In genomic region chr7:144529269-144529926, GRCh38 we compare ENCODE assay signal across 13 cellular contexts.
A peak's percentile ranks its signal among the peaks of the same experiment; 100 is the strongest.
DNase-seq lines count a peak whose midpoint lies in the region; ATAC-seq and TF ChIP-seq lines count a peak whose summit lies in the region.
"Had no signal": no experiment of that assay in that cellular context is flagged by ENCODE, and none has a peak within 500 bp of the region (broad histone marks: within the 10 kb centered on the region; RNA-seq: fewer than 3 reads in every experiment).

No MANE protein-coding gene starts in this region.

- ATAC-seq in GM18909 (IDR thresholded peaks at IDR 0.05; ENCODE audit: poor library complexity, unreplicated experiment) (peak; percentile 99), GM21619 (IDR thresholded peaks at IDR 0.05; ENCODE audit: unreplicated experiment) (peak; percentile 99), HG03135 (IDR thresholded peaks at IDR 0.05; ENCODE audit: unreplicated experiment) (peak; percentile 93)
- ATAC-seq: sciatic nerve had no signal

- H4K20me1 ChIP-seq in H9 (ENCODE audit: control insufficient read depth, insufficient read depth, insufficient read length): no peaks in the 10 kb centered on the region

- H2AK5ac ChIP-seq in H9 (ENCODE audit: insufficient read length, low read length): no peak overlapping the region

- no CpG with 5 or more reads among the region's 3 CpGs for WGBS in H9 (ENCODE audit: extremely low coverage, insufficient read length, low lambda C conversion rate)

- no peak overlapping the region for H3K23ac ChIP-seq in H9 (ENCODE audit: insufficient read length, low read depth, low read length)

- H3K27ac Mint-ChIP-seq in H9: no peak overlapping the region
- H3K27ac Mint-ChIP-seq: memory B cell had no signal

- H2BK120ac ChIP-seq in H9 (ENCODE audit: low read depth, low read length, poor library complexity, severe bottlenecking): no peak overlapping the region

- H3K4ac ChIP-seq in H9 (ENCODE audit: low read depth, low read length): no peak overlapping the region

- no peak overlapping the region for H3K14ac ChIP-seq in H9 (ENCODE audit: insufficient read depth, low read length)

- H3K36me3 Mint-ChIP-seq in H9 (ENCODE audit: insufficient read depth in 1 of 3, low read depth in 3 of 3): peaks cover 2 to 9% (median 2%) of the 10 kb centered on the region in 3 experiments

- no peaks in the 10 kb centered on the region for H3K23me2 ChIP-seq in H9 (ENCODE audit: insufficient read length, low read depth, low read length, poor library complexity, severe bottlenecking)

- no peak overlapping the region for H3K18ac ChIP-seq in H9 (ENCODE audit: insufficient read length, low read depth, low read length)

- H3K79me1 ChIP-seq in H9 (ENCODE audit: insufficient read depth, low read depth, low read length, poor library complexity, severe bottlenecking): no peaks in the 10 kb centered on the region

- no peak overlapping the region for H2BK20ac ChIP-seq in H9 (ENCODE audit: low read depth, low read length, poor library complexity, severe bottlenecking)

- no peak overlapping the region for H3K4me3 Mint-ChIP-seq in H9
- H3K4me3 Mint-ChIP-seq: memory B cell had no signal

- H3K4me1 Mint-ChIP-seq in H9: peaks cover 44 to 47% of the 10 kb centered on the region in 2 experiments
- H3K4me1 Mint-ChIP-seq: memory B cell had no signal

- no peak overlapping the region for H2AFZ ChIP-seq in H9 (ENCODE audit: low read length)

- no peaks in the 10 kb centered on the region for H3K9me3 ChIP-seq in H9 (ENCODE audit: control insufficient read depth, low read depth, low read length)

- intact Hi-C loops in head of caudate nucleus (cut with DNase I): no loop called here

- no peak overlapping the region for H3K27ac ChIP-seq in H9 (ENCODE audit: insufficient read length, low read depth, low read length)

- no peak for TF ChIP-seq CTCF in H9 (conservative IDR thresholded peaks at IDR 0.05)

- no peak overlapping the region for H3K9ac ChIP-seq in H9 (ENCODE audit: extremely low read depth, insufficient read length, low read length)

- H2BK12ac ChIP-seq in H9 (ENCODE audit: insufficient read length, low read depth, low read length): no peak overlapping the region

- DNase-seq in left kidney (ENCODE audit: low read depth, low spot score) (peak; percentile 77), A172 (ENCODE audit: low spot score) (no peak), AG20443 (ENCODE audit: low spot score) (no peak), H9 (no peak), head of caudate nucleus (no peak)
- DNase-seq: activated T-cell treated with anti-CD3 and anti-CD28 coated beads, Interleukin-2, amount 50 U/mL, for 48 hours; foreskin melanocyte; T-helper 9 cell had no signal

- H3K56ac ChIP-seq in H9 (ENCODE audit: insufficient read length, low read depth, low read length): no peak overlapping the region

- H3K4me1 ChIP-seq in H9 (ENCODE audit: insufficient read depth, low read length): peaks cover 4% of the 10 kb centered on the region; the same call in 1 of the 2 replicates

- H2BK5ac ChIP-seq in H9 (ENCODE audit: insufficient read length, low read length): no peak overlapping the region

- no peaks in the 10 kb centered on the region for H3K27me3 Mint-ChIP-seq in H9 (ENCODE audit: low read depth)
- H3K27me3 Mint-ChIP-seq: memory B cell had no signal

- no peak overlapping the region for H3T11ph ChIP-seq in H9 (ENCODE audit: low read length)

- no peak overlapping the region for H4K8ac ChIP-seq in H9 (replicated peaks; ENCODE audit: insufficient read length, low read depth, low read length)

- no peak overlapping the region for H4K5ac ChIP-seq in H9 (ENCODE audit: insufficient read length, low read depth, low read length)

- no peaks in the 10 kb centered on the region for H3K79me2 ChIP-seq in H9 (ENCODE audit: insufficient read depth, low read length)

- H2BK15ac ChIP-seq in H9 (ENCODE audit: low read depth, low read length): no peak overlapping the region

- H3K4me2 ChIP-seq in H9 (ENCODE audit: insufficient read depth, insufficient read length, low read length): no peak overlapping the region

- H4K91ac ChIP-seq in H9 (ENCODE audit: insufficient read length, low read depth, low read length): no peak overlapping the region

- H3K9me3 Mint-ChIP-seq in H9: peaks cover 6 to 9% of the 10 kb centered on the region in 2 experiments
- H3K9me3 Mint-ChIP-seq: memory B cell had no signal

- H3K27me3 ChIP-seq in H9 (ENCODE audit: insufficient read depth, low read length): no peaks in the 10 kb centered on the region
